Comparison of ENCODE assay signal across 9 cellular contexts in the genomic region with DNA sequence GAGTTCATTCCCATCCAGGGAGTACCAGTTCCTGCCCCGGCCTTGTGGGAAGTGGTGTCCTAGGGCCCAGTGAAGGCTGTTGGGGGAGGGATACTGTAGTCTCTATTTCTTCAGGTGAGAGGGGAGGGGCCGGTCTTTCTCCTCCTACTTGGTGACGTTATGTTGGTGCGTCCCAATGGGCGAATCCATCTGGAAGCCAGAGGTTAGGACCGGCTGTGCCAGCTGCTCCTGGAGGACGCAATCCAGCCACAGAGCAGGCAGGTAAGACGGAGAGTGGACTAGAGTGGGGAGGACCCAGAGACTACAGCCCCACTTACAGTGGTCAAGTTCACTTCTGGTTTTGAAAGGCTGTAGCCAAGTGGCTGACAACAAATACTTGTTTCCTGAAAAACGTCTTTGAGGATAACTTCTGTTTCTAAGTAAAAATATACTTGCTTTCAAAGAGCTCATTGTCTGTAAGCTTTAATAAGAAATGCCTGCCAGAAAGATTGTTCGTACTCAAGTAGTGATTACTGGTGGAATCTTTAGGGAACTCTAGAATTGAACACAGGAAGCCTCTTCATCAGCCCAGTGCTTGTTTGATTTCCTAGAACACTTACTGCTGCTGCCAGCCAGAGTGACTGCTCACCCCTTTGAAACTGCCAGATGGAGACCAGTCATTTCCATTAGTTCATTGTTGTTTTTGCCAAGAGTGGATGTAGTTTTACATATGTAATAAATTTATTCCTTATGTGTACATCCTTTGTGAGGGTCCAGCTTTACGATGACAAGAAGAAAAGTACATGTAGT. TPM values are rescaled to one million over a fixed set of nuclear protein-coding genes. Genes with fewer than 3 reads are reported as not detected.
A peak's percentile ranks its signal among the peaks of the same experiment; 100 is the strongest.
DNase-seq lines count a peak whose midpoint lies in the region; ATAC-seq, FAIRE-seq and TF ChIP-seq lines count a peak whose summit lies in the region.
"Had no signal": no experiment of that assay in that cellular context is flagged by ENCODE, and none has a peak within 500 bp of the region (broad histone marks: within the 10 kb centered on the region; RNA-seq: fewer than 3 reads in every experiment).

No MANE protein-coding gene starts in this region.

- H3K36me3 ChIP-seq in PC-3 (ENCODE audit: low read depth, low read length) = peaks cover 13% of the 10 kb centered on the region; the same call in 1 of the 2 replicates

- POLR2A ChIA-PET in PC-3 (lab: Charles Lee; ENCODE audit: unreplicated experiment) = no interaction called here

- H3K9me3 ChIP-seq in PC-3 (ENCODE audit: low read length) = no peaks in the 10 kb centered on the region

- FAIRE-seq in urothelium cell line (lab: Jason Lieb, UNC) = no peak
- FAIRE-seq: HTR-8/SVneo had no signal

- no peak overlapping the region for H3K9ac ChIP-seq in PC-3 (ENCODE audit: low read length)

- H2AFZ ChIP-seq in PC-3 (ENCODE audit: low read length) = no peak overlapping the region

- peaks cover 58% of the 10 kb centered on the region for H4K20me1 ChIP-seq in PC-3 (ENCODE audit: low read length)

- peaks cover 30% of the 10 kb centered on the region for H3K36me3 Mint-ChIP-seq in nephron progenitor cell (ENCODE audit: low read depth)

- TF ChIP-seq CTCF in PC-3 (conservative IDR thresholded peaks at IDR 0.05; ENCODE audit: low read depth, low read length) (no peak), nephron progenitor cell (IDR thresholded peaks at IDR 0.05) (no peak)

- H3K4me3 Mint-ChIP-seq in nephron progenitor cell = no peak overlapping the region

- H3K27ac ChIP-seq in PC-3 (ENCODE audit: low read length) = no peak overlapping the region

- DNase-seq in EL = peak; percentile 25
- DNase-seq in PC-3 = no peak
- peak; percentile 71 for DNase-seq in fibroblast of peridontal ligament (ENCODE audit: extremely low read depth)
- DNase-seq in nephron progenitor cell = no peak
- DNase-seq in NCI-H1436 treated with DMSO at 0.1 percent for 48 hours (lab: John Stamatoyannopoulos, UW) = no peak
- no peak for DNase-seq in urothelium cell line (ENCODE audit: low spot score)
- DNase-seq in NCI-H526 (lab: John Stamatoyannopoulos, UW) = no peak
- DNase-seq in activated CD4-positive, alpha-beta T cell treated with anti-CD3 and anti-CD28 coated beads for 1 hour = no peak

- H3F3A ChIP-seq in PC-3 (ENCODE audit: low read length, unreplicated experiment) = no peaks in the 10 kb centered on the region

- CTCF ChIA-PET in PC-3 (lab: Charles Lee) = interaction anchor here (0.9 kb wide), 1 partner anchor 71 kb away, joined by 3 read pairs; no protein-coding TSS in a partner anchor

- peaks cover 90% of the 10 kb centered on the region for H3K79me2 ChIP-seq in PC-3 (ENCODE audit: low read length)

- H3K4me1 Mint-ChIP-seq in nephron progenitor cell = peaks cover 12% of the 10 kb centered on the region

- H3K9me3 Mint-ChIP-seq in nephron progenitor cell = no peaks in the 10 kb centered on the region

- peak; percentile 45 for ATAC-seq in PC-3

- no peaks in the 10 kb centered on the region for H3K27me3 Mint-ChIP-seq in nephron progenitor cell (ENCODE audit: low read depth, poor library complexity)

- H3K9me2 ChIP-seq in PC-3 (replicated peaks; ENCODE audit: low read length) = no peaks in the 10 kb centered on the region

- no peak overlapping the region for H3K4me2 ChIP-seq in PC-3 (ENCODE audit: low read length)

- intact Hi-C loops in PC-3 (cut with micrococcal nuclease) = loop anchor here (5.0 kb wide), 1 partner anchor 32 kb away; no protein-coding TSS in a partner anchor

- peaks cover 16% of the 10 kb centered on the region for H3K4me1 ChIP-seq in PC-3 (ENCODE audit: insufficient read depth, low read length)

- BruUV-seq in PC-3 (replicated peaks; lab: Mats Ljungman, UMichigan) = no TSS peak

- H3K27ac Mint-ChIP-seq in nephron progenitor cell = peak overlapping the region; percentile 66

- H3K4me3 ChIP-seq in PC-3 (ENCODE audit: low read length) = no peak overlapping the region

- H3K27me3 ChIP-seq in PC-3 (ENCODE audit: low read length) = no peaks in the 10 kb centered on the region

RNA-seq across cellular contexts. Expression of a gene that starts 25.4 kb away (rescaled TPM):
- 25.3 and 31.2 TPM in 2 replicates for total RNA-seq in PC-3 (2014; rRNA removed)

Comparison
In these comparisons a context has a peak if more than half of its experiments do, and no peak if none do; other contexts are left out.
1. DNase-seq: peak in EL (single experiment) and fibroblast of peridontal ligament (single experiment); none in PC-3 (single experiment), nephron progenitor cell (single experiment), NCI-H1436 treated with DMSO at 0.1 percent for 48 hours (single experiment), urothelium cell line (single experiment), NCI-H526 (0 of 2) and activated CD4-positive, alpha-beta T cell treated with anti-CD3 and anti-CD28 coated beads for 1 hour (single experiment).